15 cellular contexts compared by ENCODE assay signal in genomic region chr1:226666164-226666506, GRCh38.
A peak's percentile ranks its signal among the peaks of the same experiment; 100 is the strongest.
DNase-seq lines count a peak whose midpoint lies in the region; ATAC-seq and TF ChIP-seq lines count a peak whose summit lies in the region.
"Had no signal": no experiment of that assay in that cellular context is flagged by ENCODE, and none has a peak within 500 bp of the region (broad histone marks: within the 10 kb centered on the region; RNA-seq: fewer than 3 reads in every experiment).

No MANE protein-coding gene starts in this region.

- H3K36me3 ChIP-seq in CD4-positive, CD25-positive, alpha-beta regulatory T cell (ENCODE audit: control insufficient read depth, insufficient read depth, low read length) = peaks cover 6% of the 10 kb centered on the region
- H3K36me3 ChIP-seq in HEK293 (ENCODE audit: control insufficient read depth in 2 of 2, insufficient read depth in 1 of 2, low read length in 2 of 2) (no peaks in the 10 kb centered on the region), rectal smooth muscle tissue (ENCODE audit: control insufficient read depth, insufficient read depth, low read length) (peaks cover 3% of the 10 kb centered on the region)
- H3K36me3 ChIP-seq: breast epithelium had no signal

- no peaks in the 10 kb centered on the region for H3K9me3 ChIP-seq in CD4-positive, CD25-positive, alpha-beta regulatory T cell (ENCODE audit: control insufficient read depth in 2 of 2, low read length in 2 of 2)
- H3K9me3 ChIP-seq in HEK293 (ENCODE audit: control insufficient read depth, insufficient read depth, low read depth, low read length) = no peaks in the 10 kb centered on the region
- H3K9me3 ChIP-seq: breast epithelium, SK-N-SH had no signal

- H3K4me3 ChIP-seq in CD4-positive, CD25-positive, alpha-beta regulatory T cell (ENCODE audit: low read depth, low read length) = no peak overlapping the region
- H3K4me3 ChIP-seq in HEK293 (ENCODE audit: low read depth, low read length) (no peak overlapping the region), coronary artery (no peak overlapping the region), rectal smooth muscle tissue (ENCODE audit: low read length) (no peak overlapping the region)
- H3K4me3 ChIP-seq: breast epithelium, PC-9 had no signal

- H3K27ac ChIP-seq in CD4-positive, CD25-positive, alpha-beta regulatory T cell (ENCODE audit: insufficient read depth, low read length, poor library complexity, severe bottlenecking) = no peak overlapping the region
- H3K27ac ChIP-seq in HEK293 (ENCODE audit: extremely low read depth, low read depth, low read length) = no peak overlapping the region
- peak overlapping the region; percentile 91 for H3K27ac ChIP-seq in coronary artery
- peak overlapping the region; percentile 91 for H3K27ac ChIP-seq in rectal smooth muscle tissue (ENCODE audit: low read depth, low read length)
- H3K27ac ChIP-seq: PC-9 had no signal

- DNase-seq in CD4-positive, CD25-positive, alpha-beta regulatory T cell = no peak
- DNase-seq in coronary artery (ENCODE audit: low spot score) (no peak), DMS79 (lab: John Stamatoyannopoulos, UW) (no peak), glutamatergic neuron (no peak), NAMALWA (ENCODE audit: low spot score) (no peak)
- DNase-seq: HCEC 1CT; NCI-H2081 treated with DMSO at 0.1 percent for 48 hours; NCI-H526 treated with DMSO at 0.1 percent for 48 hours; PC-9; SK-N-SH; stimulated activated CD4-positive, alpha-beta T cell treated with anti-CD3 and anti-CD28 coated beads, Interleukin-12 subunit alpha, Interleukin-12 subunit beta, amount 100 ng/mL, for 4 hours had no signal

- H3K27me3 Mint-ChIP-seq in CD4-positive, CD25-positive, alpha-beta regulatory T cell = no peaks in the 10 kb centered on the region
- peaks cover 1% of the 10 kb centered on the region for H3K27me3 Mint-ChIP-seq in glutamatergic neuron (ENCODE audit: unreplicated experiment)

- H3K9ac ChIP-seq in rectal smooth muscle tissue (ENCODE audit: low read length) = no peak overlapping the region
- H3K9ac ChIP-seq: SK-N-SH had no signal

- POLR2A ChIA-PET in HEK293 (lab: Yijun Ruan, JAX) = no interaction called here

- H3K27me3 ChIP-seq in CD4-positive, CD25-positive, alpha-beta regulatory T cell (ENCODE audit: control insufficient read depth, insufficient read depth, low read length) = no peaks in the 10 kb centered on the region
- no peaks in the 10 kb centered on the region for H3K27me3 ChIP-seq in rectal smooth muscle tissue (ENCODE audit: control insufficient read depth, insufficient read depth, low read length)
- H3K27me3 ChIP-seq: breast epithelium had no signal

- H3K27ac Mint-ChIP-seq in CD4-positive, CD25-positive, alpha-beta regulatory T cell = peak overlapping the region in 2 of 3 donors; percentile 90 to 95
- no peak overlapping the region for H3K27ac Mint-ChIP-seq in glutamatergic neuron (ENCODE audit: unreplicated experiment)
- H3K27ac Mint-ChIP-seq: progenitor cell of endocrine pancreas had no signal

- peaks cover 15% of the 10 kb centered on the region for H3K36me3 Mint-ChIP-seq in CD4-positive, CD25-positive, alpha-beta regulatory T cell
- H3K36me3 Mint-ChIP-seq in glutamatergic neuron (ENCODE audit: unreplicated experiment) = no peaks in the 10 kb centered on the region

- peaks cover 48% of the 10 kb centered on the region for H3K4me1 ChIP-seq in CD4-positive, CD25-positive, alpha-beta regulatory T cell (ENCODE audit: control insufficient read depth, insufficient read depth, low read length, poor library complexity, severe bottlenecking)
- H3K4me1 ChIP-seq in HEK293 (ENCODE audit: control insufficient read depth, insufficient read depth, low read length) (no peaks in the 10 kb centered on the region), rectal smooth muscle tissue (ENCODE audit: control insufficient read depth, insufficient read depth, low read length) (peaks cover 75% of the 10 kb centered on the region)

- peak overlapping the region in 3 of 4 donors; percentile 34 to 63 (median 60) for H3K4me3 Mint-ChIP-seq in CD4-positive, CD25-positive, alpha-beta regulatory T cell
- H3K4me3 Mint-ChIP-seq in glutamatergic neuron (ENCODE audit: unreplicated experiment) = no peak overlapping the region

- no peak for TF ChIP-seq CTCF in HEK293 (tag by site-specific recombination; IDR thresholded peaks at IDR 0.05)
- TF ChIP-seq CTCF in coronary artery (IDR thresholded peaks at IDR 0.05) = no peak
- no peak for TF ChIP-seq CTCF in glutamatergic neuron (IDR thresholded peaks at IDR 0.05; ENCODE audit: partially characterized antibody, unreplicated experiment)

- CTCF ChIA-PET in HEK293 (lab: Yijun Ruan, JAX) = interaction anchor here (0.6 kb wide), 1 partner anchor 258 kb away, joined by 3 read pairs; the partner anchor contains the start of gene PARP1

- ATAC-seq in CD4-positive, CD25-positive, alpha-beta regulatory T cell (ENCODE audit: low read depth in 2 of 2) = no peak

- peaks cover 16 to 78% (median 51%) of the 10 kb centered on the region in 4 donors for H3K4me1 Mint-ChIP-seq in CD4-positive, CD25-positive, alpha-beta regulatory T cell
- H3K4me1 Mint-ChIP-seq in glutamatergic neuron (ENCODE audit: low read depth, unreplicated experiment) = peaks cover 32% of the 10 kb centered on the region

- no peaks in the 10 kb centered on the region for H3K9me3 Mint-ChIP-seq in CD4-positive, CD25-positive, alpha-beta regulatory T cell
- H3K9me3 Mint-ChIP-seq in glutamatergic neuron (ENCODE audit: unreplicated experiment) = peaks cover 4% of the 10 kb centered on the region

TF ChIP-seq in HEK293, 187 proteins besides CTCF, POLR2A, EP300 and RAD21:
- TF ChIP-seq ZNF449 (tag by site-specific recombination; IDR thresholded peaks at IDR 0.05) (no peak), ZNF530 (tag by site-specific recombination; IDR thresholded peaks at IDR 0.05; ENCODE audit: low read depth) (no peak), ZNF311 (tag by site-specific recombination; IDR thresholded peaks at IDR 0.05; ENCODE audit: borderline replicate concordance) (no peak), ZIC2 (tag by site-specific recombination; IDR thresholded peaks at IDR 0.05) (0 out of 2 replicates have a peak, but pooled peaks have one; percentile 23), ZNF747 (tag by site-specific recombination; IDR thresholded peaks at IDR 0.05) (no peak)
TF ChIP-seq in HEK293: peak in this region for 1.

Comparison
In these comparisons a context has a peak if more than half of its experiments do, and no peak if none do; other contexts are left out.
1. H3K27ac ChIP-seq: peak in coronary artery (2 of 2) and rectal smooth muscle tissue (single experiment); none in CD4-positive, CD25-positive, alpha-beta regulatory T cell (single experiment) and HEK293 (single experiment).